ENCODE assay signal across 8 cellular contexts in genomic region chr22:21641417-21641794, GRCh38. TPM values are rescaled to one million over a fixed set of nuclear protein-coding genes. Genes with fewer than 3 reads are reported as not detected.
DNase-seq lines count a peak whose midpoint lies in the region; ATAC-seq and TF ChIP-seq lines count a peak whose summit lies in the region.

No MANE protein-coding gene starts in this region.

- DNase-seq in NK-92 treated with Interleukin-12 subunit alpha and Interleukin-12 subunit beta, amount 100 ng/mL, for 24 hours (lab: John Stamatoyannopoulos, UW): peak; percentile 14
- DNase-seq in NK-92 (lab: John Stamatoyannopoulos, UW; ENCODE audit: unreplicated experiment) (no peak), epithelial cell of proximal tubule (ENCODE audit: low read depth) (peak; percentile 25), NCI-H187 treated with DMSO at 0.1 percent for 48 hours (lab: John Stamatoyannopoulos, UW) (no peak), NCI-H1048 (lab: John Stamatoyannopoulos, UW) (no peak)

- H3K4me1 ChIP-seq in mucosa of stomach (ENCODE audit: control insufficient read depth, insufficient read depth, low read length): peaks cover 9% of the 10 kb centered on the region

- TF ChIP-seq CTCF in epithelial cell of proximal tubule (conservative IDR thresholded peaks at IDR 0.05; ENCODE audit: low read depth, low read length): peak; percentile 63

- peak overlapping the region; percentile 12 for H3K9ac ChIP-seq in mucosa of stomach (ENCODE audit: low read length)

- H3K4me3 ChIP-seq in epithelial cell of proximal tubule (ENCODE audit: low read depth, low read length) (peak overlapping the region; percentile 80), mucosa of stomach (ENCODE audit: low read length) (peak overlapping the region; percentile 52)

- no peaks in the 10 kb centered on the region for H3K36me3 ChIP-seq in mucosa of stomach (ENCODE audit: control insufficient read depth, insufficient read depth, low read length)

- no peaks in the 10 kb centered on the region for H3K9me3 ChIP-seq in mucosa of stomach (ENCODE audit: control insufficient read depth, low read length)

- peak; percentile 13 for ATAC-seq in HG02943 (IDR thresholded peaks at IDR 0.05; ENCODE audit: low read depth, unreplicated experiment)
- peak; percentile 60 for ATAC-seq in SK-N-SH treated with all-trans-retinoic acid at 6 μM for 48 hours

- H3K27me3 ChIP-seq in mucosa of stomach (ENCODE audit: control insufficient read depth, insufficient read depth, low read length): no peaks in the 10 kb centered on the region

TF ChIP-seq in SK-N-SH treated with all-trans-retinoic acid at 6 μM for 48 hours, 23 proteins besides CTCF, POLR2A, EP300 and RAD21:
- no peak for TF ChIP-seq ISL1 (CRISPR knock-in tag; IDR thresholded peaks at IDR 0.05)
- TF ChIP-seq ARNTL (CRISPR knock-in tag; IDR thresholded peaks at IDR 0.05; ENCODE audit: borderline replicate concordance, low read depth): no peak
- TF ChIP-seq GLIS3 (CRISPR knock-in tag; IDR thresholded peaks at IDR 0.05): no peak
- TF ChIP-seq ZFP3 (CRISPR knock-in tag; IDR thresholded peaks at IDR 0.05): no peak
- no peak for TF ChIP-seq ZNF8 (CRISPR knock-in tag; IDR thresholded peaks at IDR 0.05)
- TF ChIP-seq RARB (CRISPR knock-in tag; IDR thresholded peaks at IDR 0.05): no peak
- TF ChIP-seq BACH2 (CRISPR knock-in tag; IDR thresholded peaks at IDR 0.05; ENCODE audit: borderline replicate concordance): no peak
- no peak for TF ChIP-seq TCF4 (CRISPR knock-in tag; IDR thresholded peaks at IDR 0.05; ENCODE audit: borderline replicate concordance)
- no peak for TF ChIP-seq ESRRG (CRISPR knock-in tag; IDR thresholded peaks at IDR 0.05)

RNA-seq across cellular contexts. Expression of gene SDF2L1, which starts 0.7 kb away (rescaled TPM):
- total RNA-seq in epithelial cell of proximal tubule: 93.2 and 109 TPM in 2 replicates

RNA-seq across cellular contexts. Expression of gene CCDC116, which starts 8.8 kb away (rescaled TPM):
- total RNA-seq in epithelial cell of proximal tubule: 0.17 and 0.29 TPM in 2 replicates

RNA-seq across cellular contexts. Expression of gene YDJC, which starts 11.6 kb away (rescaled TPM):
- 123 TPM in 2 replicates for total RNA-seq in epithelial cell of proximal tubule

RNA-seq across cellular contexts. Expression of gene PPIL2, which starts 24.4 kb away (rescaled TPM):
- 25.5 and 31.0 TPM in 2 replicates for total RNA-seq in epithelial cell of proximal tubule

Comparison
In these comparisons a context has a peak if more than half of its experiments do, and no peak if none do; other contexts are left out.
1. DNase-seq: peak in NK-92 treated with Interleukin-12 subunit alpha and Interleukin-12 subunit beta, amount 100 ng/mL, for 24 hours (single experiment) and epithelial cell of proximal tubule (single experiment); none in NK-92 (single experiment), NCI-H187 treated with DMSO at 0.1 percent for 48 hours (single experiment) and NCI-H1048 (single experiment).